15 cellular contexts compared by ENCODE assay signal in genomic region chr4:23097251-23097650, GRCh38.
DNase-seq lines count a peak whose midpoint lies in the region; ATAC-seq and TF ChIP-seq lines count a peak whose summit lies in the region.
"Had no signal": no experiment of that assay in that cellular context is flagged by ENCODE, and none has a peak within 500 bp of the region (broad histone marks: within the 10 kb centered on the region; RNA-seq: fewer than 3 reads in every experiment).

No MANE protein-coding gene starts in this region.

- POLR2A ChIA-PET in RWPE1 (lab: Yijun Ruan, JAX; ENCODE audit: low non-redundant PET) = no interaction called here

- DNase-seq in AG08395 (ENCODE audit: low spot score) (peak; percentile 20), HS-5 (ENCODE audit: low read depth) (peak; percentile 61), RWPE1 (ENCODE audit: low spot score) (peak; percentile 3), fibroblast of the aortic adventitia (ENCODE audit: low read depth) (peak; percentile 57), hypothalamus (lab: John Stamatoyannopoulos, UW) (no peak), thyroid gland (no peak)
- DNase-seq: activated CD4-positive, CD25-positive, alpha-beta regulatory T cell; activated naive CD4-positive, alpha-beta T cell; lower lobe of right lung; NCI-H1417 treated with DMSO at 0.1 percent for 48 hours; NCI-H345 had no signal

- no peaks in the 10 kb centered on the region for H3K4me1 ChIP-seq in thyroid gland
- H3K4me1 ChIP-seq: lower lobe of right lung had no signal

- TF ChIP-seq CTCF in RWPE1 (conservative IDR thresholded peaks at IDR 0.05; ENCODE audit: low read depth) (no peak), fibroblast of the aortic adventitia (IDR thresholded peaks at IDR 0.05; ENCODE audit: insufficient read depth, low read length) (no peak), thyroid gland (IDR thresholded peaks at IDR 0.05) (no peak)

- TF ChIP-seq POLR2A in thyroid gland (IDR thresholded peaks at IDR 0.05) = no peak

- intact Hi-C loops in thyroid gland (cut with DNase I) = no loop called here

- H3K36me3 ChIP-seq in thyroid gland = no peaks in the 10 kb centered on the region
- H3K36me3 ChIP-seq: lower lobe of right lung had no signal

- H3K27ac ChIP-seq in RWPE1 (no peak overlapping the region), thyroid gland (no peak overlapping the region)
- H3K27ac ChIP-seq: lower lobe of right lung had no signal

- H3K4me3 ChIP-seq in fibroblast of the aortic adventitia (ENCODE audit: low read depth, low read length) (no peak overlapping the region), thyroid gland (replicated peaks in 1 of 3) (no peak overlapping the region)
- H3K4me3 ChIP-seq: GM23338, lower lobe of right lung had no signal

- CTCF ChIA-PET in RWPE1 (lab: Yijun Ruan, JAX) = no interaction called here

- H3K9me3 ChIP-seq in thyroid gland = no peaks in the 10 kb centered on the region
- H3K9me3 ChIP-seq: lower lobe of right lung had no signal

- no peaks in the 10 kb centered on the region for H3K27me3 ChIP-seq in thyroid gland

- WGBS in thyroid gland, 2 donors = 88 to 89% methylated on average over 6 of the region's 6 CpGs

- no peak for ATAC-seq in GM21786 (IDR thresholded peaks at IDR 0.05; ENCODE audit: unreplicated experiment)
- ATAC-seq in GM18858 (IDR thresholded peaks at IDR 0.05; ENCODE audit: unreplicated experiment) = no peak
- ATAC-seq: GM23338; lower lobe of right lung; natural killer cell treated with Interleukin-12 subunit alpha and Interleukin-12 subunit beta and Interleukin-15 and Interleukin-18, amount 100 ng/mL, for 72 hours had no signal

Comparison
In these comparisons a context has a peak if more than half of its experiments do, and no peak if none do; other contexts are left out.
1. DNase-seq: peak in AG08395 (single experiment), HS-5 (single experiment), RWPE1 (single experiment) and fibroblast of the aortic adventitia (single experiment); none in hypothalamus (0 of 51) and thyroid gland (0 of 2).